ENCODE assay signal across 8 cellular contexts in genomic region chr9:111483419-111483861, GRCh38. TPM values are rescaled to one million over a fixed set of nuclear protein-coding genes. Genes with fewer than 3 reads are reported as not detected.
DNase-seq lines count a peak whose midpoint lies in the region; ATAC-seq and TF ChIP-seq lines count a peak whose summit lies in the region.

No MANE protein-coding gene starts in this region.

- no peaks in the 10 kb centered on the region for H3K9me3 ChIP-seq in cardiac muscle cell (ENCODE audit: low read depth)
- no peaks in the 10 kb centered on the region for H3K9me3 ChIP-seq in hepatocyte (ENCODE audit: low read depth)

- no peaks in the 10 kb centered on the region for H3K9me3 Mint-ChIP-seq in activated naive CD4-positive, alpha-beta T cell treated with anti-CD3 and anti-CD28 coated beads for 36 hours
- H3K9me3 Mint-ChIP-seq in endothelial cell (ENCODE audit: unreplicated experiment), result no peaks in the 10 kb centered on the region

- no peak overlapping the region for H3K4me3 Mint-ChIP-seq in activated naive CD4-positive, alpha-beta T cell treated with anti-CD3 and anti-CD28 coated beads for 36 hours
- H3K4me3 Mint-ChIP-seq in endothelial cell (ENCODE audit: unreplicated experiment), result no peak overlapping the region

- no peaks in the 10 kb centered on the region for H3K9me2 ChIP-seq in hepatocyte (replicated peaks; ENCODE audit: insufficient read depth)

- H3K27me3 Mint-ChIP-seq in activated naive CD4-positive, alpha-beta T cell treated with anti-CD3 and anti-CD28 coated beads for 36 hours (ENCODE audit: low read depth), result no peaks in the 10 kb centered on the region
- H3K27me3 Mint-ChIP-seq in endothelial cell (ENCODE audit: unreplicated experiment), result peaks cover 8% of the 10 kb centered on the region

- peaks cover 31% of the 10 kb centered on the region for H3K4me1 Mint-ChIP-seq in activated naive CD4-positive, alpha-beta T cell treated with anti-CD3 and anti-CD28 coated beads for 36 hours (ENCODE audit: low read depth)
- H3K4me1 Mint-ChIP-seq in endothelial cell (ENCODE audit: unreplicated experiment), result peaks cover 19% of the 10 kb centered on the region

- no peak overlapping the region for H2AFZ ChIP-seq in hepatocyte

- CTCF ChIA-PET in activated naive CD4-positive, alpha-beta T cell treated with anti-CD3 and anti-CD28 coated beads for 36 hours (lab: Charles Lee), result no interaction called here

- H3K27me3 ChIP-seq in cardiac muscle cell (no peaks in the 10 kb centered on the region), hepatocyte (no peaks in the 10 kb centered on the region)

- H3K79me2 ChIP-seq in hepatocyte, result peaks cover 42% of the 10 kb centered on the region

- ATAC-seq in HG02759 (IDR thresholded peaks at IDR 0.05; ENCODE audit: unreplicated experiment), result peak; percentile 45

- intact Hi-C loops in cardiac septum (cut with DNase I), result no loop called here
- intact Hi-C loops in activated naive CD4-positive, alpha-beta T cell treated with anti-CD3 and anti-CD28 coated beads for 36 hours (cut with micrococcal nuclease), result loop anchor here (1.0 to 5.0 kb wide), 6 partner anchors 56 to 1269 kb away; partner anchors contain the start of genes DNAJC25, KIAA1958, SNX30 and UGCG

- TF ChIP-seq CTCF in cardiac muscle cell (IDR thresholded peaks at IDR 0.05; ENCODE audit: low read depth, low read length) (no peak), hepatocyte (IDR thresholded peaks at IDR 0.05; ENCODE audit: poor library complexity) (no peak), endothelial cell (IDR thresholded peaks at IDR 0.05; ENCODE audit: unreplicated experiment) (no peak)

- H3K4me1 ChIP-seq in cardiac muscle cell (ENCODE audit: low read depth) (peaks cover 6% of the 10 kb centered on the region), hepatocyte (ENCODE audit: insufficient read depth) (peaks cover 11% of the 10 kb centered on the region)

- H3K27ac ChIP-seq in cardiac muscle cell, result peak overlapping the region; percentile 96
- peak overlapping the region; percentile 100 for H3K27ac ChIP-seq in hepatocyte

- H3K36me3 Mint-ChIP-seq in activated naive CD4-positive, alpha-beta T cell treated with anti-CD3 and anti-CD28 coated beads for 36 hours (ENCODE audit: low read depth), result peaks cover 2% of the 10 kb centered on the region
- peaks cover 4% of the 10 kb centered on the region for H3K36me3 Mint-ChIP-seq in endothelial cell (ENCODE audit: low read depth, unreplicated experiment)

- peaks cover 14% of the 10 kb centered on the region for H4K20me1 ChIP-seq in hepatocyte (ENCODE audit: insufficient read depth, poor library complexity, severe bottlenecking)

- H3K36me3 ChIP-seq in cardiac muscle cell (no peaks in the 10 kb centered on the region), hepatocyte (replicated peaks; ENCODE audit: insufficient read depth, low read depth) (no peaks in the 10 kb centered on the region)

- H3K4me3 ChIP-seq in cardiac muscle cell, result peak overlapping the region; percentile 95
- H3K4me3 ChIP-seq in hepatocyte, result no peak overlapping the region

- DNase-seq in cardiac muscle cell (ENCODE audit: low read depth in 1 of 2, low spot score in 1 of 2) (peak in 1 of 2 donors; percentile 73), cardiac septum (ENCODE audit: low spot score) (no peak), NCI-H460 (ENCODE audit: extremely low read depth, low read depth) (peak; percentile 33), hepatocyte (ENCODE audit: low spot score) (peak; percentile 83), endothelial cell (ENCODE audit: low spot score) (no peak)
- DNase-seq in activated naive CD4-positive, alpha-beta T cell treated with anti-CD3 and anti-CD28 coated beads for 36 hours, result peak; percentile 42
- peak; percentile 65 for DNase-seq in stimulated activated CD4-positive, alpha-beta T cell treated with anti-CD3 and anti-CD28 coated beads, Interleukin-15, amount 100 ng/mL, for 24 hours

- under 1% methylated on average over 28 of the region's 81 CpGs for WGBS in hepatocyte (ENCODE audit: low lambda C conversion rate, missing lambda C conversion rate)

- no peak overlapping the region for H3K27ac Mint-ChIP-seq in activated naive CD4-positive, alpha-beta T cell treated with anti-CD3 and anti-CD28 coated beads for 36 hours
- H3K27ac Mint-ChIP-seq in endothelial cell (ENCODE audit: unreplicated experiment), result no peak overlapping the region

- peak overlapping the region; percentile 77 for H3K4me2 ChIP-seq in hepatocyte

RNA-seq across cellular contexts. Expression of gene ECPAS, which starts 0.7 kb away (rescaled TPM):
- total RNA-seq in cardiac muscle cell (51.9 and 56.6 TPM in 2 replicates), cardiac septum (81.5 TPM), hepatocyte (57.3 and 65.6 TPM in 2 replicates), endothelial cell (ENCODE audit: unreplicated experiment) (111 TPM)
- polyA plus RNA-seq in cardiac muscle cell (29.4 and 30.6 TPM in 2 replicates), hepatocyte (29.1 and 32.1 TPM in 2 replicates)
- 141 and 154 TPM in 2 replicates for total RNA-seq in NCI-H460 (2014; rRNA removed; shearing (Covaris generic))
- 58.1 and 85.2 TPM in 2 replicates for polyA plus RNA-seq in NCI-H460 (2014; cell fraction: nucleus; rRNA removed)
- 10 to 100 TPM; 56.8 to 58.1 TPM for total RNA-seq in activated naive CD4-positive, alpha-beta T cell treated with anti-CD3 and anti-CD28 coated beads for 36 hours

RNA-seq across cellular contexts. Expression of gene ZNF483, which starts 41.5 kb away (rescaled TPM):
- total RNA-seq in cardiac muscle cell (4.5 and 7.2 TPM in 2 replicates), cardiac septum (7.4 TPM), hepatocyte (4.4 and 4.6 TPM in 2 replicates), endothelial cell (ENCODE audit: unreplicated experiment) (24.0 TPM)
- polyA plus RNA-seq in cardiac muscle cell (2.2 and 3.8 TPM in 2 replicates), hepatocyte (0.29 and 0.87 TPM in 2 replicates)
- total RNA-seq in NCI-H460 (2014; rRNA removed; shearing (Covaris generic)), result 1.6 and 2.6 TPM in 2 replicates
- polyA plus RNA-seq in NCI-H460 (2014; cell fraction: nucleus; rRNA removed), result 1.1 and 2.4 TPM in 2 replicates
- total RNA-seq in activated naive CD4-positive, alpha-beta T cell treated with anti-CD3 and anti-CD28 coated beads for 36 hours, result 1 to 10 TPM; 2.3 TPM

Comparison
In these comparisons a context has a peak if more than half of its experiments do, and no peak if none do; other contexts are left out.
1. DNase-seq: peak in NCI-H460 (single experiment), activated naive CD4-positive, alpha-beta T cell treated with anti-CD3 and anti-CD28 coated beads for 36 hours (single experiment), hepatocyte (single experiment) and stimulated activated CD4-positive, alpha-beta T cell treated with anti-CD3 and anti-CD28 coated beads, Interleukin-15, amount 100 ng/mL, for 24 hours (single experiment); none in cardiac septum (single experiment) and endothelial cell (single experiment).